Comparison of ENCODE assay signal across 1 cellular context in the genomic region with DNA sequence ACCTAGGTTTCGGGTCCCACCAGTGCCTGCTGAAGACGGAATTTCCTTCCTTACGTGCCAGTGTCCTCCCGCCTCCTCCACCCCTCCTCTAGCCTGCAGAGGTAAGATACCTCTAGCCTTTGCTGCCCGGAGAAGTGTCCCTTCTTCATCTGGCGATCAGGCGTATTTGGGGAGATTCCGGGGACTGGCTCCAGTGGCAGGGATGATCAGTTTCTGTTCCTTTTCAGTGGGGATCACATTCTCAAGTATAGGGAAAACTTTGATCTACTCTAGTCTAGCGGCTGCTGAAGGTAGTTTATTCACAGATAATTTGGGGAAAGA.
A peak's percentile ranks its signal among the peaks of the same experiment; 100 is the strongest.
TF ChIP-seq lines count a peak whose summit lies in the region.

No MANE protein-coding gene starts in this region.

TF ChIP-seq in H1, 55 proteins besides CTCF, POLR2A, EP300 and RAD21:
- TF ChIP-seq CHD2 (IDR thresholded peaks at IDR 0.05; ENCODE audit: low read length) = no peak
- TF ChIP-seq KDM4A (IDR thresholded peaks at IDR 0.05; ENCODE audit: low read depth, low read length, severe bottlenecking) = peak; percentile 22
- TF ChIP-seq SP1 (IDR thresholded peaks at IDR 0.05; ENCODE audit: low read depth, low read length) = no peak
- TF ChIP-seq TAF1 (IDR thresholded peaks at IDR 0.05; ENCODE audit: low read depth, low read length) = no peak
- TF ChIP-seq HDAC2 (IDR thresholded peaks at IDR 0.05; ENCODE audit: borderline replicate concordance in 1 of 2, low read depth in 2 of 2, low read length in 2 of 2) = no peak
- TF ChIP-seq TEAD4 (IDR thresholded peaks at IDR 0.05; ENCODE audit: low read depth, low read length) = 0 out of 2 replicates have a peak, but pooled peaks have one; percentile 21
- TF ChIP-seq BCL11A (IDR thresholded peaks at IDR 0.05; ENCODE audit: low read depth in 2 of 2, low read length in 2 of 2) = no peak
- TF ChIP-seq RNF2 (IDR thresholded peaks at IDR 0.05; ENCODE audit: borderline replicate concordance, low read depth, low read length, missing control alignments, poor library complexity, severe bottlenecking) = no peak
- peak; percentile 58; the same call in 1 of the 2 replicates for TF ChIP-seq POLR2AphosphoS5 (IDR thresholded peaks at IDR 0.05; ENCODE audit: low read depth, low read length)
- TF ChIP-seq POU5F1 (IDR thresholded peaks at IDR 0.05; ENCODE audit: low read depth, low read length) = no peak
- no peak for TF ChIP-seq TCF12 (IDR thresholded peaks at IDR 0.05; ENCODE audit: low read depth, low read length)
- TF ChIP-seq SIN3A (conservative IDR thresholded peaks at IDR 0.05 in 1 of 2, IDR thresholded peaks at IDR 0.05 in 1 of 2; ENCODE audit: low read depth in 1 of 2, low read length in 2 of 2) = 0 out of 4 replicates have a peak, but pooled peaks of 1 of the 2 experiments have one; percentile 25
- no peak for TF ChIP-seq HDAC6 (IDR thresholded peaks at IDR 0.05; ENCODE audit: low read depth, low read length)
- no peak for TF ChIP-seq RFX5 (IDR thresholded peaks at IDR 0.05; ENCODE audit: borderline replicate concordance, low read depth, low read length)
- no peak for TF ChIP-seq TBP (IDR thresholded peaks at IDR 0.05; ENCODE audit: low read depth, low read length)
